ENCODE assay signal across 2 cellular contexts in genomic region chr6:34425132-34425497, GRCh38.
TF ChIP-seq lines count a peak whose summit lies in the region.

No MANE protein-coding gene starts in this region.

TF ChIP-seq in IMR-90, 13 proteins besides CTCF, POLR2A, EP300 and RAD21:
- TF ChIP-seq USF2 (IDR thresholded peaks at IDR 0.05; ENCODE audit: low read depth, low read length) (no peak), SMC3 (IDR thresholded peaks at IDR 0.05; ENCODE audit: low read depth, low read length) (no peak), FOS (IDR thresholded peaks at IDR 0.05; ENCODE audit: low read depth, low read length) (no peak), MXI1 (IDR thresholded peaks at IDR 0.05; ENCODE audit: borderline replicate concordance, low read depth, low read length) (no peak), MAZ (IDR thresholded peaks at IDR 0.05; ENCODE audit: borderline replicate concordance, low read depth, low read length) (no peak), BHLHE40 (IDR thresholded peaks at IDR 0.05; ENCODE audit: low read depth, low read length) (no peak), RFX5 (IDR thresholded peaks at IDR 0.05; ENCODE audit: low read depth, low read length) (no peak), ELK1 (IDR thresholded peaks at IDR 0.05; ENCODE audit: borderline replicate concordance, low read depth, low read length) (no peak), RCOR1 (IDR thresholded peaks at IDR 0.05; ENCODE audit: insufficient replicate concordance, low read length) (no peak), MAFK (IDR thresholded peaks at IDR 0.05; ENCODE audit: low read depth, low read length) (no peak), NFE2L2 (IDR thresholded peaks at IDR 0.05; ENCODE audit: low read depth, low read length) (no peak), CHD1 (IDR thresholded peaks at IDR 0.05; ENCODE audit: low read depth, low read length) (no peak), CEBPB (IDR thresholded peaks at IDR 0.05; ENCODE audit: low read depth, low read length) (no peak)
TF ChIP-seq in IMR-90: peak in this region for 0.

TF ChIP-seq in HEK293T, 16 proteins besides CTCF, POLR2A, EP300 and RAD21:
- TF ChIP-seq BHLHE40 (IDR thresholded peaks at IDR 0.05; ENCODE audit: borderline replicate concordance) (no peak), HDGF (IDR thresholded peaks at IDR 0.05; ENCODE audit: borderline replicate concordance) (no peak), CTBP1 (IDR thresholded peaks at IDR 0.05; ENCODE audit: borderline replicate concordance) (no peak)
